ENCODE assay signal across 18 cellular contexts in genomic region chr11:116364357-116364756, GRCh38.
"Had no signal": no experiment of that assay in that cellular context is flagged by ENCODE, and none has a peak within 500 bp of the region (broad histone marks: within the 10 kb centered on the region; RNA-seq: fewer than 3 reads in every experiment).

No MANE protein-coding gene starts in this region.

- H3K79me2 ChIP-seq: hepatocyte had no signal

- H3K4me2 ChIP-seq: hepatocyte had no signal

- H3K36me3 ChIP-seq: spleen, stomach, thoracic aorta, transverse colon had no signal

- H3K27ac ChIP-seq: foreskin keratinocyte, hepatocyte, spleen, stomach, thoracic aorta, transverse colon had no signal

- H3K27me3 ChIP-seq: foreskin keratinocyte, transverse colon had no signal

- H3K9me3 ChIP-seq: spleen, stomach, thoracic aorta, transverse colon had no signal

- ATAC-seq: foreskin keratinocyte; natural killer cell; sciatic nerve; stimulated activated naive B cell treated with anti-CD40 and anti-IgM and Interleukin-4, amounts not matched to agents 10 μg/mL and 1 μg/mL and 100 μg/mL, for 72 hours had no signal

- H3K4me3 ChIP-seq: hepatocyte, spleen, stomach, thoracic aorta, transverse colon had no signal

- DNase-seq: dermis blood vessel endothelial cell; endodermal cell; erythroblast; foreskin keratinocyte; head of caudate nucleus; natural killer cell; posterior cingulate gyrus; spleen; stimulated activated CD4-positive, alpha-beta T cell treated with anti-CD3 and anti-CD28 coated beads, Interleukin-15, amount 100 ng/mL, for 24 hours; stimulated activated CD4-positive, alpha-beta T cell treated with anti-CD3 and anti-CD28 coated beads, Interleukin-1b, Interleukin-23, amount 100 ng/mL, for 48 hours; stimulated activated CD4-positive, alpha-beta T cell treated with anti-CD3 and anti-CD28 coated beads, Interleukin-4, amount 100 ng/mL, for 24 hours; stimulated activated naive B cell treated with anti-CD40 and anti-IgM and Interleukin-4, amounts not matched to agents 10 μg/mL and 1 μg/mL and 100 μg/mL, for 72 hours; stomach; substantia nigra; transverse colon had no signal

- H3K4me1 ChIP-seq: spleen, stomach, transverse colon had no signal
